ENCODE assay signal across 8 cellular contexts in genomic region chr21:25734654-25735220, GRCh38. TPM values are rescaled to one million over a fixed set of nuclear protein-coding genes. Genes with fewer than 3 reads are reported as not detected.
DNase-seq lines count a peak whose midpoint lies in the region; ATAC-seq and FAIRE-seq lines count a peak whose summit lies in the region.

ATP5PF (minus strand) TSS chr21:25734904; CDS start chr21:25729794, 5,110 bp downstream.
GABPA (plus strand) TSS chr21:25734972; CDS start chr21:25741599, 6,627 bp downstream.

- H3K4ac ChIP-seq in mesenchymal stem cell (ENCODE audit: low read depth in 1 of 2, low read length in 2 of 2) = peak within 1 kb of the TSS; percentile 99 to 100

- H2BK15ac ChIP-seq in mesenchymal stem cell (ENCODE audit: low read depth, poor library complexity, severe bottlenecking) = peak within 1 kb of the TSS; percentile 98

- H3K27ac ChIP-seq in mesenchymal stem cell (ENCODE audit: low read length, poor library complexity, severe bottlenecking) = peak within 1 kb of the TSS; percentile 99

- H3K9me3 ChIP-seq in endocrine pancreas (ENCODE audit: control insufficient read depth, low read length) (no peaks in the 10 kb centered on the region), mesenchymal stem cell (ENCODE audit: control insufficient read depth, low read length) (no peaks in the 10 kb centered on the region)

- H4K91ac ChIP-seq in mesenchymal stem cell (ENCODE audit: low read length) = peak within 1 kb of the TSS; percentile 99

- H3K36me3 ChIP-seq in endocrine pancreas (ENCODE audit: control insufficient read depth, insufficient read depth, low read length) (no peaks in the 10 kb centered on the region), mesenchymal stem cell (ENCODE audit: control insufficient read depth in 1 of 2, insufficient read depth in 2 of 2, low read depth in 1 of 2, low read length in 2 of 2) (peaks cover 0 to 6% of the 10 kb centered on the region in 2 experiments)

- H3K79me1 ChIP-seq in mesenchymal stem cell (replicated peaks; ENCODE audit: low read length, poor library complexity, severe bottlenecking) = peaks cover 14% of the 10 kb centered on the region

- peak within 1 kb of the TSS; percentile 28 to 82 for H2BK12ac ChIP-seq in mesenchymal stem cell (ENCODE audit: low read length in 2 of 2)

- H2BK5ac ChIP-seq in mesenchymal stem cell (ENCODE audit: low read depth, low read length, poor library complexity, severe bottlenecking) = peak within 1 kb of the TSS; percentile 96

- peak within 1 kb of the TSS; percentile 98 for H2BK120ac ChIP-seq in mesenchymal stem cell (ENCODE audit: low read depth, low read length)

- FAIRE-seq in HTR-8/SVneo (lab: Jason Lieb, UNC) = peak; percentile 90

- H3K4me3 ChIP-seq in endocrine pancreas (ENCODE audit: control insufficient read depth, insufficient read depth, low read length) (peak within 1 kb of the TSS; percentile 92), mesenchymal stem cell (ENCODE audit: insufficient read depth in 1 of 2, low read depth in 1 of 2, low read length in 2 of 2) (peak within 1 kb of the TSS; percentile 95 to 97)

- peak within 1 kb of the TSS; percentile 89 for H2AFZ ChIP-seq in mesenchymal stem cell (ENCODE audit: low read depth, low read length)

- peak within 1 kb of the TSS; percentile 18 to 99 for H3K14ac ChIP-seq in mesenchymal stem cell (ENCODE audit: low read length in 2 of 2)

- no peak within 1 kb of the TSS for H2AK5ac ChIP-seq in mesenchymal stem cell (ENCODE audit: low read length, severe bottlenecking)

- peak within 1 kb of the TSS; percentile 100 for H4K8ac ChIP-seq in mesenchymal stem cell (ENCODE audit: low read length)

- peak within 1 kb of the TSS; percentile 41 to 99 for H3K23ac ChIP-seq in mesenchymal stem cell (ENCODE audit: low read length in 2 of 2)

- peak within 1 kb of the TSS; percentile 80 for H3K4me2 ChIP-seq in mesenchymal stem cell (ENCODE audit: low read length, poor library complexity, severe bottlenecking)

- WGBS in mesenchymal stem cell = 0% methylated on average over 16 of the region's 33 CpGs

- H3K27me3 ChIP-seq in endocrine pancreas (ENCODE audit: control insufficient read depth, insufficient read depth, low read length) = no peaks in the 10 kb centered on the region
- no peaks in the 10 kb centered on the region for H3K27me3 ChIP-seq in mesenchymal stem cell (ENCODE audit: control insufficient read depth in 1 of 2, insufficient read depth in 1 of 2, low read length in 2 of 2)

- H3K9ac ChIP-seq in endocrine pancreas (ENCODE audit: control insufficient read depth, insufficient read depth, low read length) (peak within 1 kb of the TSS; percentile 97), mesenchymal stem cell (ENCODE audit: low read length) (peak within 1 kb of the TSS; percentile 100)

- peak; percentile 85 for DNase-seq in COLO829 (ENCODE audit: low spot score)
- DNase-seq in HTR-8/SVneo (ENCODE audit: insufficient read length, low spot score) = peak; percentile 87
- peak; percentile 95 for DNase-seq in NOMO-1 treated with dmso at 0.1 percent for 144 hours (lab: John Stamatoyannopoulos, UW; ENCODE audit: unreplicated experiment)
- DNase-seq in activated CD8-positive, alpha-beta memory T cell treated with anti-CD3 and anti-CD28 coated beads for 48 hours (ENCODE audit: low read depth in 2 of 3, low spot score in 2 of 3) = peak; percentile 91 to 93 (median 92)
- peak; percentile 99 for DNase-seq in mesenchymal stem cell
- peak; percentile 97 for DNase-seq in stimulated activated CD8-positive, alpha-beta memory T cell treated with anti-CD3 and anti-CD28 coated beads, Interleukin-12 subunit alpha, Interleukin-12 subunit beta, amount 100 ng/mL, for 4 hours (ENCODE audit: low read depth)

- ATAC-seq in GM21367 (IDR thresholded peaks at IDR 0.05; ENCODE audit: unreplicated experiment) = peak; percentile 89

- H3K18ac ChIP-seq in mesenchymal stem cell (ENCODE audit: low read depth in 1 of 2, low read length in 2 of 2) = peak within 1 kb of the TSS; percentile 93 to 99

- peaks cover 14% of the 10 kb centered on the region for H3K4me1 ChIP-seq in endocrine pancreas (ENCODE audit: control insufficient read depth, insufficient read depth, low read length)
- peaks cover 6% of the 10 kb centered on the region for H3K4me1 ChIP-seq in mesenchymal stem cell (ENCODE audit: control insufficient read depth, insufficient read depth, low read depth, low read length)

RNA-seq across cellular contexts. Expression of gene ATP5PF, which starts in this region (rescaled TPM):
- 306 TPM for polyA plus RNA-seq in mesenchymal stem cell (2013, experiment 1 of 2)
- polyA plus RNA-seq in mesenchymal stem cell (2013, experiment 2 of 2) = 317 TPM

RNA-seq across cellular contexts. Expression of gene GABPA, which starts in this region (rescaled TPM):
- 11.7 TPM for polyA plus RNA-seq in mesenchymal stem cell (2013, experiment 1 of 2)
- polyA plus RNA-seq in mesenchymal stem cell (2013, experiment 2 of 2) = 13.0 TPM

Comparison
In these comparisons a context has a peak if more than half of its experiments do, and no peak if none do; other contexts are left out.
1. Peak in every context shown above with its lines: DNase-seq, ATAC-seq, H3K4me3 ChIP-seq and H3K27ac ChIP-seq.